In genomic region chr12:31728289-31728916, GRCh38 we compare ENCODE assay signal across 8 cellular contexts. TPM values are rescaled to one million over a fixed set of nuclear protein-coding genes. Genes with fewer than 3 reads are reported as not detected.
DNase-seq lines count a peak whose midpoint lies in the region; ATAC-seq and TF ChIP-seq lines count a peak whose summit lies in the region.

No MANE protein-coding gene starts in this region.

- peak overlapping the region; percentile 53 for H3K9ac ChIP-seq in HUES64 (ENCODE audit: low read depth, low read length)

- no peaks in the 10 kb centered on the region for H3K27me3 ChIP-seq in HUES64 (ENCODE audit: insufficient read depth, low read length)
- H3K27me3 ChIP-seq in ovary: no peaks in the 10 kb centered on the region

- no peak for TF ChIP-seq CTCF in ovary (IDR thresholded peaks at IDR 0.05)

- H3K4me3 ChIP-seq in HUES64 (ENCODE audit: low read length): peak overlapping the region; percentile 83
- H3K4me3 ChIP-seq in ovary: peak overlapping the region; percentile 80

- TF ChIP-seq EP300 in ovary (IDR thresholded peaks at IDR 0.05): no peak

- H3K36me3 ChIP-seq in HUES64 (ENCODE audit: insufficient read depth, low read length): no peaks in the 10 kb centered on the region
- H3K36me3 ChIP-seq in ovary: no peaks in the 10 kb centered on the region

- DNase-seq in activated T-cell treated with anti-CD3 and anti-CD28 coated beads for 1 hour (ENCODE audit: low read depth) (peak; percentile 16), activated T-cell treated with anti-CD3 and anti-CD28 coated beads for 4 hours (no peak), head of caudate nucleus (peak in 40 of 42 donors; percentile 26 to 82 (median 55)), ovary (peak in 1 of 5 donors; percentile 44), H4 (ENCODE audit: low spot score) (no peak)
- peak; percentile 39 to 47 for DNase-seq in activated CD4-positive, alpha-beta T cell treated with anti-CD3 and anti-CD28 coated beads, Interleukin-2, amount 50 U/mL, for 48 hours

- ATAC-seq in GM21576 (IDR thresholded peaks at IDR 0.05; ENCODE audit: unreplicated experiment): no peak

- H3K27ac ChIP-seq in HUES64 (ENCODE audit: low read depth, low read length) (peak overlapping the region; percentile 69; the same call in 1 of the 2 replicates), ovary (peak overlapping the region; percentile 77 to 85)

- TF ChIP-seq POLR2A in ovary (IDR thresholded peaks at IDR 0.05): no peak

- WGBS in HUES64: 2% methylated on average over 22 of the region's 22 CpGs
- WGBS in ovary, 3 donors: 0 to 1% (median 0%) methylated on average over 22 of the region's 22 CpGs

- intact Hi-C loops in head of caudate nucleus (cut with DNase I): loop anchor here (2.0 to 5.0 kb wide), 2 partner anchors 70 to 374 kb away; partner anchors contain the start of gene ETFBKMT
- intact Hi-C loops in ovary (cut with DNase I): loop anchor here in 1 of 4 donors (5.0 kb wide), 1 partner anchor 56 kb away; no protein-coding TSS in a partner anchor

- H3K4me1 ChIP-seq in HUES64 (ENCODE audit: insufficient read depth, low read length) (peaks cover 16% of the 10 kb centered on the region), ovary (ENCODE audit: insufficient read depth) (peaks cover 8% of the 10 kb centered on the region)

- H3K9me3 ChIP-seq in HUES64 (ENCODE audit: insufficient read depth, low read depth, low read length) (no peaks in the 10 kb centered on the region), ovary (no peaks in the 10 kb centered on the region)

RNA-seq across cellular contexts. Expression of gene AMN1, which starts 0.4 kb away (rescaled TPM):
- 9.6 TPM for polyA plus RNA-seq in HUES64 (2013, experiment 1 of 2)
- 11.0 TPM for polyA plus RNA-seq in HUES64 (2013, experiment 2 of 2)
- 10 to 100 TPM; 17.4 to 30.3 (median 20.7) TPM for total RNA-seq in ovary
- 10 to 100 TPM; 18.5 to 20.3 TPM for polyA plus RNA-seq in ovary
- 10.7 and 20.9 TPM in 2 replicates for total RNA-seq in H4 (2014; rRNA removed; shearing (Covaris generic))

Comparison
In these comparisons a context has a peak if more than half of its experiments do, and no peak if none do; other contexts are left out.
1. DNase-seq: peak in activated T-cell treated with anti-CD3 and anti-CD28 coated beads for 1 hour (single experiment), activated CD4-positive, alpha-beta T cell treated with anti-CD3 and anti-CD28 coated beads, Interleukin-2, amount 50 U/mL, for 48 hours (2 of 2) and head of caudate nucleus (40 of 42); none in activated T-cell treated with anti-CD3 and anti-CD28 coated beads for 4 hours (single experiment) and H4 (single experiment).